Comparison of ENCODE assay signal across 28 cellular contexts in genomic region chr14:71230897-71231296, GRCh38.
"Had no signal": no experiment of that assay in that cellular context is flagged by ENCODE, and none has a peak within 500 bp of the region (broad histone marks: within the 10 kb centered on the region; RNA-seq: fewer than 3 reads in every experiment).

No MANE protein-coding gene starts in this region.

- H3K4me3 Mint-ChIP-seq: activated CD4-positive, alpha-beta memory T cell treated with anti-CD3 and anti-CD28 coated beads, Interleukin-2, amount 10 ng/mL, durations not matched to agents 7 days and 5 days; activated CD4-positive, alpha-beta T cell treated with anti-CD3 and anti-CD28 coated beads, Interleukin-2, amount 10 ng/mL, durations not matched to agents 24 days and 14 days; activated naive CD4-positive, alpha-beta T cell treated with anti-CD3 and anti-CD28 coated beads, Interleukin-2, amount 50 U/mL, for 24 hours; activated naive CD8-positive, alpha-beta T cell treated with anti-CD3 and anti-CD28 coated beads, Interleukin-2, amount 50 U/mL, for 24 hours; activated T-cell treated with anti-CD3 and anti-CD28 coated beads, Interleukin-2, amount 50 U/mL, for 24 hours; dendritic cell treated with granulocyte-macrophage colony-stimulating factor and Interleukin-4, amounts not matched to agents 40 ng/mL and 50 ng/mL, for 4 days; natural killer cell treated with Interleukin-12 subunit alpha and Interleukin-12 subunit beta and Interleukin-15 and Interleukin-18, amount 100 ng/mL, for 72 hours; stimulated activated naive B cell treated with anti-CD40 and anti-IgM and Interleukin-4, amounts not matched to agents 10 μg/mL and 1 μg/mL and 100 μg/mL, for 72 hours; T-helper 17 cell had no signal

- ATAC-seq: T-helper 17 cell had no signal

- H3K27ac Mint-ChIP-seq: activated CD4-positive, alpha-beta memory T cell treated with anti-CD3 and anti-CD28 coated beads, Interleukin-2, amount 10 ng/mL, durations not matched to agents 7 days and 5 days; activated CD4-positive, alpha-beta T cell treated with anti-CD3 and anti-CD28 coated beads, Interleukin-2, amount 10 ng/mL, durations not matched to agents 24 days and 14 days; activated naive CD4-positive, alpha-beta T cell treated with anti-CD3 and anti-CD28 coated beads, Interleukin-2, amount 50 U/mL, for 24 hours; activated naive CD8-positive, alpha-beta T cell treated with anti-CD3 and anti-CD28 coated beads, Interleukin-2, amount 50 U/mL, for 24 hours; activated T-cell treated with anti-CD3 and anti-CD28 coated beads, Interleukin-2, amount 50 U/mL, for 24 hours; activated T-helper 2 cell treated with anti-CD3 and anti-CD28 coated beads, Interferon-gamma antibody, Interleukin-2, Interleukin-4, amounts not matched to agents 10 μg/mL and 5 μg/mL and 100 μg/mL, durations not matched to agents 14 hours and 24 hours and 36 hours; stimulated activated naive B cell treated with anti-CD40 and anti-IgM and Interleukin-4, amounts not matched to agents 10 μg/mL and 1 μg/mL and 100 μg/mL, for 72 hours; T-helper 17 cell had no signal

- H3K27me3 Mint-ChIP-seq: activated naive CD4-positive, alpha-beta T cell treated with anti-CD3 and anti-CD28 coated beads, Interleukin-2, amount 50 U/mL, for 24 hours; activated naive CD8-positive, alpha-beta T cell treated with anti-CD3 and anti-CD28 coated beads, Interleukin-2, amount 50 U/mL, for 24 hours; activated T-cell treated with anti-CD3 and anti-CD28 coated beads, Interleukin-2, amount 50 U/mL, for 24 hours; dendritic cell treated with granulocyte-macrophage colony-stimulating factor and Interleukin-4, amounts not matched to agents 40 ng/mL and 50 ng/mL, for 4 days; natural killer cell treated with Interleukin-12 subunit alpha and Interleukin-12 subunit beta and Interleukin-15 and Interleukin-18, amount 100 ng/mL, for 72 hours had no signal

- H3K4me1 ChIP-seq: breast epithelium, prostate gland had no signal

- H3K36me3 Mint-ChIP-seq: activated naive CD4-positive, alpha-beta T cell treated with anti-CD3 and anti-CD28 coated beads, Interleukin-2, amount 50 U/mL, for 24 hours; natural killer cell treated with Interleukin-12 subunit alpha and Interleukin-12 subunit beta and Interleukin-15 and Interleukin-18, amount 100 ng/mL, for 72 hours; stimulated activated naive B cell treated with anti-CD40 and anti-IgM and Interleukin-4, amounts not matched to agents 10 μg/mL and 1 μg/mL and 100 μg/mL, for 72 hours had no signal

- H3K4me3 ChIP-seq: breast epithelium, left ventricle myocardium inferior, lung, mucosa of descending colon, ovary, prostate gland, skin epidermis, tibial nerve had no signal

- DNase-seq: activated CD4-positive, alpha-beta memory T cell treated with anti-CD3 and anti-CD28 coated beads, Interleukin-2, amount 10 ng/mL, durations not matched to agents 7 days and 5 days; activated CD4-positive, alpha-beta T cell treated with anti-CD3 and anti-CD28 coated beads, Interleukin-2, amount 10 ng/mL, durations not matched to agents 24 days and 14 days; activated CD4-positive, CD25-positive, alpha-beta regulatory T cell treated with anti-CD3 and anti-CD28 coated beads, Interleukin-2, amount 50 U/mL, for 72 hours; activated CD8-positive, alpha-beta memory T cell treated with anti-CD3 and anti-CD28 coated beads, Interleukin-2, amount 50 U/mL, for 48 hours; activated naive CD8-positive, alpha-beta T cell treated with anti-CD3 and anti-CD28 coated beads, Interleukin-2, amount 50 U/mL, for 24 hours; activated T-cell treated with anti-CD3 and anti-CD28 coated beads, Interleukin-2, amount 50 U/mL, for 24 hours; amygdala; central memory CD4-positive, alpha-beta T cell; effector CD4-positive, alpha-beta T cell; left ventricle myocardium inferior; mucosa of descending colon; ovary; retina; stimulated activated CD4-positive, alpha-beta T cell treated with anti-CD3 and anti-CD28 coated beads, Interleukin-12 subunit alpha, Interleukin-12 subunit beta, amount 100 ng/mL, for 4 hours; stimulated activated CD4-positive, alpha-beta T cell treated with anti-CD3 and anti-CD28 coated beads, Interleukin-4, amount 100 ng/mL, for 24 hours; stimulated activated naive B cell treated with anti-CD40 and anti-IgM and Interleukin-4, amounts not matched to agents 10 μg/mL and 1 μg/mL and 100 μg/mL, for 72 hours; T-helper 17 cell; T1000; WERI-Rb-1 had no signal

- H3K4me1 Mint-ChIP-seq: activated CD4-positive, alpha-beta memory T cell treated with anti-CD3 and anti-CD28 coated beads, Interleukin-2, amount 10 ng/mL, durations not matched to agents 7 days and 5 days; activated naive CD4-positive, alpha-beta T cell treated with anti-CD3 and anti-CD28 coated beads, Interleukin-2, amount 50 U/mL, for 24 hours had no signal

- H3K9me3 ChIP-seq: breast epithelium, left ventricle myocardium inferior, mucosa of descending colon, ovary, prostate gland, tibial nerve had no signal

- H3K9me3 Mint-ChIP-seq: activated CD4-positive, alpha-beta memory T cell treated with anti-CD3 and anti-CD28 coated beads, Interleukin-2, amount 10 ng/mL, durations not matched to agents 7 days and 5 days; activated CD4-positive, alpha-beta T cell treated with anti-CD3 and anti-CD28 coated beads, Interleukin-2, amount 10 ng/mL, durations not matched to agents 24 days and 14 days; activated naive CD4-positive, alpha-beta T cell treated with anti-CD3 and anti-CD28 coated beads, Interleukin-2, amount 50 U/mL, for 24 hours; activated naive CD8-positive, alpha-beta T cell treated with anti-CD3 and anti-CD28 coated beads, Interleukin-2, amount 50 U/mL, for 24 hours; activated T-cell treated with anti-CD3 and anti-CD28 coated beads, Interleukin-2, amount 50 U/mL, for 24 hours; activated T-helper 2 cell treated with anti-CD3 and anti-CD28 coated beads, Interferon-gamma antibody, Interleukin-2, Interleukin-4, amounts not matched to agents 10 μg/mL and 5 μg/mL and 100 μg/mL, durations not matched to agents 14 hours and 24 hours and 36 hours; dendritic cell treated with granulocyte-macrophage colony-stimulating factor and Interleukin-4, amounts not matched to agents 40 ng/mL and 50 ng/mL, for 4 days; natural killer cell treated with Interleukin-12 subunit alpha and Interleukin-12 subunit beta and Interleukin-15 and Interleukin-18, amount 100 ng/mL, for 72 hours had no signal

- H3K27me3 ChIP-seq: breast epithelium, ovary, tibial nerve had no signal

- H3K36me3 ChIP-seq: breast epithelium, left ventricle myocardium inferior, ovary, prostate gland, tibial nerve, WERI-Rb-1 had no signal

- H3K27ac ChIP-seq: breast epithelium, left ventricle myocardium inferior, ovary, prostate gland, skin epidermis, WERI-Rb-1 had no signal
